In the genomic region with DNA sequence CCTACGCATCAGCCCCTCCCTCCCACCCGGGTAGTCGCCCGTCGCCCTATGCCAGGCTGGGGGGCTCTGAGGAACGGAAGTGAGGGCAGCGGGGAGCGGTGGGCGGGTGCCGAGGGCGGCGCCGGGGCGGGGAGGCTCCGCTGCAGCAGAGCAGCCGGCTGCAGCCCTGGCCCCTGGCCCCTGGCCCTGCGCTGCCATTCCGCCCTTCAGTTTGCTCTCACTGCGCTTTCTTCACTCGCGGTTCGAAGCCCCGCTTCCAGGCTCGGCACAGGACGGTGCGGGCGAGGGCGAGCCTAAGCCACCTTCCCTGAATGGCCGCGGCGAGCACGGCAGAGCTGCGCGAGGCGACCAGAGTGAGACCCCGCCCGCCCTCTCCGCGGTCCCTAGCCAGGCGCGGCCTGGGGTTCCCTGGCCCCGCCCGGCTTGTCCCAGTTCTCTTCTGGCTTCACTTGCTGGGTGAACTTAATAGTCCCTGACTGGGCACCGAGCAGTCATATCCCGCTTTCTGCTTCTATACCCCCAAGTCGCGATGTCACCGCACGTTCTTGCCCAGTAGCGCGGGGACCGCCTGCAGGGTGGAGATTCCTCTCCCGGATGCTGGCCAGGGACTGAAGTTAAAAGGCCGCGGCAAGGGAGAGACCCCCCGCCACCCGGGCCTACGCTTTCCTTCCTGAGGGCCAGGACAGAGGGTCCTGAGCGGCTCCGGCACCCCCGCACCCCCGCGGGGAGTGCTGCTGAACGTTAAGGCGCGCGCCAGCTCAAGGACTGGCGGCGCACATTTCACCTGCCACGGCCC, we compare ENCODE assay signal across 8 cellular contexts. TPM values are rescaled to one million over a fixed set of nuclear protein-coding genes. Genes with fewer than 3 reads are reported as not detected.
DNase-seq lines count a peak whose midpoint lies in the region; ATAC-seq and TF ChIP-seq lines count a peak whose summit lies in the region.

No MANE protein-coding gene starts in this region.

- no peaks in the 10 kb centered on the region for H3K36me3 ChIP-seq in BE2C

- no peak for TF ChIP-seq CTCF in BE2C (IDR thresholded peaks at IDR 0.05; ENCODE audit: low read depth, low read length)
- TF ChIP-seq CTCF in epithelial cell of proximal tubule (conservative IDR thresholded peaks at IDR 0.05; ENCODE audit: low read depth, low read length), result no peak

- DNase-seq in BE2C (no peak), epithelial cell of proximal tubule (ENCODE audit: low read depth) (no peak), activated gamma-delta T cell treated with Interleukin-2 at 50 U/mL for 16 hours (no peak), LoVo (ENCODE audit: low spot score) (no peak)
- no peak for DNase-seq in natural killer cell treated with Interleukin-12 subunit alpha and Interleukin-12 subunit beta and Interleukin-15 and Interleukin-18, amount 100 ng/mL, for 72 hours (ENCODE audit: low spot score)

- peaks cover 7% of the 10 kb centered on the region for H3K36me3 Mint-ChIP-seq in natural killer cell treated with Interleukin-12 subunit alpha and Interleukin-12 subunit beta and Interleukin-15 and Interleukin-18, amount 100 ng/mL, for 72 hours

- H3K9me3 ChIP-seq in BE2C, result no peaks in the 10 kb centered on the region

- no peaks in the 10 kb centered on the region; the same call in 1 of the 2 replicates for H3K4me1 ChIP-seq in BE2C

- H3K9me3 Mint-ChIP-seq in natural killer cell treated with Interleukin-12 subunit alpha and Interleukin-12 subunit beta and Interleukin-15 and Interleukin-18, amount 100 ng/mL, for 72 hours, result no peaks in the 10 kb centered on the region

- ATAC-seq in GM19023 (IDR thresholded peaks at IDR 0.05; ENCODE audit: unreplicated experiment) (peak; percentile 50), HG03103 (IDR thresholded peaks at IDR 0.05; ENCODE audit: low read depth, unreplicated experiment) (peak; percentile 48), SK-N-SH treated with all-trans-retinoic acid at 6 μM for 48 hours (peak; percentile 74)
- ATAC-seq in natural killer cell treated with Interleukin-12 subunit alpha and Interleukin-12 subunit beta and Interleukin-15 and Interleukin-18, amount 100 ng/mL, for 72 hours, result peak; percentile 43 to 52

- H3K4me3 ChIP-seq in BE2C (ENCODE audit: low read depth, low read length), result peak overlapping the region; percentile 92
- H3K4me3 ChIP-seq in epithelial cell of proximal tubule (ENCODE audit: low read depth, low read length), result peak overlapping the region; percentile 94

- peaks cover 39 to 42% of the 10 kb centered on the region in 2 donors for H3K27me3 Mint-ChIP-seq in natural killer cell treated with Interleukin-12 subunit alpha and Interleukin-12 subunit beta and Interleukin-15 and Interleukin-18, amount 100 ng/mL, for 72 hours

- H3K4me3 Mint-ChIP-seq in natural killer cell treated with Interleukin-12 subunit alpha and Interleukin-12 subunit beta and Interleukin-15 and Interleukin-18, amount 100 ng/mL, for 72 hours, result peak overlapping the region; percentile 82

- H3K4me1 Mint-ChIP-seq in natural killer cell treated with Interleukin-12 subunit alpha and Interleukin-12 subunit beta and Interleukin-15 and Interleukin-18, amount 100 ng/mL, for 72 hours (ENCODE audit: low read depth in 2 of 2), result peaks cover 10 to 11% of the 10 kb centered on the region in 2 donors

- H3K27ac Mint-ChIP-seq in natural killer cell treated with Interleukin-12 subunit alpha and Interleukin-12 subunit beta and Interleukin-15 and Interleukin-18, amount 100 ng/mL, for 72 hours, result no peak overlapping the region

- H3K27me3 ChIP-seq in BE2C, result peaks cover 6% of the 10 kb centered on the region

TF ChIP-seq in SK-N-SH treated with all-trans-retinoic acid at 6 μM for 48 hours, 23 proteins besides CTCF, POLR2A, EP300 and RAD21:
- no peak for TF ChIP-seq TOX (CRISPR knock-in tag; IDR thresholded peaks at IDR 0.05; ENCODE audit: borderline replicate concordance)
- TF ChIP-seq ZFP30 (CRISPR knock-in tag; IDR thresholded peaks at IDR 0.05), result no peak
- TF ChIP-seq, protein P1, sequence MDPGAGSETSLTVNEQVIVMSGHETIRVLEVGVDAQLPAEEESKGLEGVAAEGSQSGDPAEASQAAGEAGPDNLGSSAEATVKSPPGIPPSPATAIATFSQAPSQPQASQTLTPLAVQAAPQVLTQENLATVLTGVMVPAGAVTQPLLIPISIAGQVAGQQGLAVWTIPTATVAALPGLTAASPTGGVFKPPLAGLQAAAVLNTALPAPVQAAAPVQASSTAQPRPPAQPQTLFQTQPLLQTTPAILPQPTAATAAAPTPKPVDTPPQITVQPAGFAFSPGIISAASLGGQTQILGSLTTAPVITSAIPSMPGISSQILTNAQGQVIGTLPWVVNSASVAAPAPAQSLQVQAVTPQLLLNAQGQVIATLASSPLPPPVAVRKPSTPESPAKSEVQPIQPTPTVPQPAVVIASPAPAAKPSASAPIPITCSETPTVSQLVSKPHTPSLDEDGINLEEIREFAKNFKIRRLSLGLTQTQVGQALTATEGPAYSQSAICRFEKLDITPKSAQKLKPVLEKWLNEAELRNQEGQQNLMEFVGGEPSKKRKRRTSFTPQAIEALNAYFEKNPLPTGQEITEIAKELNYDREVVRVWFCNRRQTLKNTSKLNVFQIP (CRISPR knock-in tag; IDR thresholded peaks at IDR 0.05; ENCODE audit: borderline replicate concordance, low read depth), result no peak
- no peak for TF ChIP-seq OSR1 (CRISPR knock-in tag; IDR thresholded peaks at IDR 0.05)
- no peak for TF ChIP-seq ESRRG (CRISPR knock-in tag; IDR thresholded peaks at IDR 0.05)
- no peak for TF ChIP-seq PPARA (CRISPR knock-in tag; IDR thresholded peaks at IDR 0.05; ENCODE audit: borderline replicate concordance)
- TF ChIP-seq TCF4 (CRISPR knock-in tag; IDR thresholded peaks at IDR 0.05; ENCODE audit: borderline replicate concordance), result no peak
- no peak for TF ChIP-seq ZFP3 (CRISPR knock-in tag; IDR thresholded peaks at IDR 0.05)
- TF ChIP-seq, protein P2, sequence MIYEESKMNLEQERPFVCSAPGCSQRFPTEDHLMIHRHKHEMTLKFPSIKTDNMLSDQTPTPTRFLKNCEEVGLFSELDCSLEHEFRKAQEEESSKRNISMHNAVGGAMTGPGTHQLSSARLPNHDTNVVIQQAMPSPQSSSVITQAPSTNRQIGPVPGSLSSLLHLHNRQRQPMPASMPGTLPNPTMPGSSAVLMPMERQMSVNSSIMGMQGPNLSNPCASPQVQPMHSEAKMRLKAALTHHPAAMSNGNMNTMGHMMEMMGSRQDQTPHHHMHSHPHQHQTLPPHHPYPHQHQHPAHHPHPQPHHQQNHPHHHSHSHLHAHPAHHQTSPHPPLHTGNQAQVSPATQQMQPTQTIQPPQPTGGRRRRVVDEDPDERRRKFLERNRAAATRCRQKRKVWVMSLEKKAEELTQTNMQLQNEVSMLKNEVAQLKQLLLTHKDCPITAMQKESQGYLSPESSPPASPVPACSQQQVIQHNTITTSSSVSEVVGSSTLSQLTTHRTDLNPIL (CRISPR knock-in tag; IDR thresholded peaks at IDR 0.05; ENCODE audit: low read depth), result no peak
- TF ChIP-seq, protein P3, sequence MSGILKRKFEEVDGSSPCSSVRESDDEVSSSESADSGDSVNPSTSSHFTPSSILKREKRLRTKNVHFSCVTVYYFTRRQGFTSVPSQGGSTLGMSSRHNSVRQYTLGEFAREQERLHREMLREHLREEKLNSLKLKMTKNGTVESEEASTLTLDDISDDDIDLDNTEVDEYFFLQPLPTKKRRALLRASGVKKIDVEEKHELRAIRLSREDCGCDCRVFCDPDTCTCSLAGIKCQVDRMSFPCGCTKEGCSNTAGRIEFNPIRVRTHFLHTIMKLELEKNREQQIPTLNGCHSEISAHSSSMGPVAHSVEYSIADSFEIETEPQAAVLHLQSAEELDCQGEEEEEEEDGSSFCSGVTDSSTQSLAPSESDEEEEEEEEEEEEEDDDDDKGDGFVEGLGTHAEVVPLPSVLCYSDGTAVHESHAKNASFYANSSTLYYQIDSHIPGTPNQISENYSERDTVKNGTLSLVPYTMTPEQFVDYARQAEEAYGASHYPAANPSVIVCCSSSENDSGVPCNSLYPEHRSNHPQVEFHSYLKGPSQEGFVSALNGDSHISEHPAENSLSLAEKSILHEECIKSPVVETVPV (CRISPR knock-in tag; IDR thresholded peaks at IDR 0.05), result no peak
- TF ChIP-seq BACH2 (CRISPR knock-in tag; IDR thresholded peaks at IDR 0.05; ENCODE audit: borderline replicate concordance), result no peak
- TF ChIP-seq ZNF565 (CRISPR knock-in tag; conservative IDR thresholded peaks at IDR 0.05; ENCODE audit: low read depth), result no peak
- TF ChIP-seq, protein P4, sequence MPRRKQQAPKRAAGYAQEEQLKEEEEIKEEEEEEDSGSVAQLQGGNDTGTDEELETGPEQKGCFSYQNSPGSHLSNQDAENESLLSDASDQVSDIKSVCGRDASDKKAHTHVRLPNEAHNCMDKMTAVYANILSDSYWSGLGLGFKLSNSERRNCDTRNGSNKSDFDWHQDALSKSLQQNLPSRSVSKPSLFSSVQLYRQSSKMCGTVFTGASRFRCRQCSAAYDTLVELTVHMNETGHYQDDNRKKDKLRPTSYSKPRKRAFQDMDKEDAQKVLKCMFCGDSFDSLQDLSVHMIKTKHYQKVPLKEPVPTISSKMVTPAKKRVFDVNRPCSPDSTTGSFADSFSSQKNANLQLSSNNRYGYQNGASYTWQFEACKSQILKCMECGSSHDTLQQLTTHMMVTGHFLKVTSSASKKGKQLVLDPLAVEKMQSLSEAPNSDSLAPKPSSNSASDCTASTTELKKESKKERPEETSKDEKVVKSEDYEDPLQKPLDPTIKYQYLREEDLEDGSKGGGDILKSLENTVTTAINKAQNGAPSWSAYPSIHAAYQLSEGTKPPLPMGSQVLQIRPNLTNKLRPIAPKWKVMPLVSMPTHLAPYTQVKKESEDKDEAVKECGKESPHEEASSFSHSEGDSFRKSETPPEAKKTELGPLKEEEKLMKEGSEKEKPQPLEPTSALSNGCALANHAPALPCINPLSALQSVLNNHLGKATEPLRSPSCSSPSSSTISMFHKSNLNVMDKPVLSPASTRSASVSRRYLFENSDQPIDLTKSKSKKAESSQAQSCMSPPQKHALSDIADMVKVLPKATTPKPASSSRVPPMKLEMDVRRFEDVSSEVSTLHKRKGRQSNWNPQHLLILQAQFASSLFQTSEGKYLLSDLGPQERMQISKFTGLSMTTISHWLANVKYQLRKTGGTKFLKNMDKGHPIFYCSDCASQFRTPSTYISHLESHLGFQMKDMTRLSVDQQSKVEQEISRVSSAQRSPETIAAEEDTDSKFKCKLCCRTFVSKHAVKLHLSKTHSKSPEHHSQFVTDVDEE (CRISPR knock-in tag; IDR thresholded peaks at IDR 0.05), result no peak
- TF ChIP-seq ZNF8 (CRISPR knock-in tag; IDR thresholded peaks at IDR 0.05), result no peak
- TF ChIP-seq ZC3H10 (CRISPR knock-in tag; IDR thresholded peaks at IDR 0.05), result no peak

RNA-seq across cellular contexts. Expression of a gene that starts 0.6 kb away (rescaled TPM):
- 1.4 TPM for polyA plus RNA-seq in BE2C (2012; ENCODE audit: insufficient read depth, insufficient read length, low read depth)
- total RNA-seq in epithelial cell of proximal tubule, result 3.9 and 4.8 TPM in 2 replicates
- under 1 TPM; 0.08 to 0.33 TPM for total RNA-seq in natural killer cell treated with Interleukin-12 subunit alpha and Interleukin-12 subunit beta and Interleukin-15 and Interleukin-18, amount 100 ng/mL, for 72 hours
